30 cellular contexts compared by ENCODE assay signal in the genomic region with DNA sequence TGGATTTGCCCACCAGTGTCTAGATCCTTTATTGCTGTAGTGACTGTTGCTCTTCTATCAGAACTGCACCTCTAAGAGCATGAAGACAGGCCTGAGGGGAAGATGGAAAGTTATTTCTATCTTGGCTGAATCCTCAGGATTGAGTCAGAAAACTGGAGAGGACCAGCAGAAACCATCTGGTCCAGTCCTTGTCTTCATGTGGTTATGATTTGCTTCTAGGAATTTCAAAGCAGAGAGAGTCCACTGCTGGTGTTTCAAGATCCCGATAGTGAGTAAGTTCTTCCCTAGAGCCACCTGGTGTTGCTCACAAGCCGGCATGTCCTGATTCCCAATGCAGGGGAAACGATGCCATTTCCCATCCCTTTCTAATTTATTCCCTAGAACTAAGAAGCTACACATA.
DNase-seq lines count a peak whose midpoint lies in the region; ATAC-seq and TF ChIP-seq lines count a peak whose summit lies in the region.
"Had no signal": no experiment of that assay in that cellular context is flagged by ENCODE, and none has a peak within 500 bp of the region (broad histone marks: within the 10 kb centered on the region; RNA-seq: fewer than 3 reads in every experiment).

No MANE protein-coding gene starts in this region.

- H3K36me3 ChIP-seq in Peyer's patch: no peaks in the 10 kb centered on the region
- H3K36me3 ChIP-seq: ascending aorta, left ventricle myocardium inferior, ovary, spleen, suprapubic skin, vagina had no signal

- CTCF ChIA-PET in AG04449 (lab: Yijun Ruan, JAX): no interaction called here

- no peak overlapping the region for H3K4me3 Mint-ChIP-seq in immature natural killer cell
- H3K4me3 Mint-ChIP-seq: activated B cell treated with CpG ODN at 0.5 μM for 24 hours; activated T-helper 17 cell treated with anti-CD3 and anti-CD28 coated beads, Interleukin-2, amount 50 U/mL, for 72 hours; central memory CD8-positive, alpha-beta T cell; natural killer cell treated with Interleukin-12 subunit alpha and Interleukin-12 subunit beta and Interleukin-15 and Interleukin-18, amount 100 ng/mL, for 72 hours; stimulated activated naive B cell treated with anti-CD40 and anti-IgM and Interleukin-4, amounts not matched to agents 10 μg/mL and 1 μg/mL and 100 μg/mL, for 72 hours had no signal

- H3K27me3 Mint-ChIP-seq in immature natural killer cell (ENCODE audit: low read depth in 3 of 3): peaks cover 0 to 2% (median 1%) of the 10 kb centered on the region in 3 donors
- H3K27me3 Mint-ChIP-seq: activated B cell treated with CpG ODN at 0.5 μM for 24 hours; central memory CD8-positive, alpha-beta T cell; natural killer cell treated with Interleukin-12 subunit alpha and Interleukin-12 subunit beta and Interleukin-15 and Interleukin-18, amount 100 ng/mL, for 72 hours had no signal

- H3K27ac ChIP-seq in Peyer's patch: no peak overlapping the region
- H3K27ac ChIP-seq: A549, ascending aorta, hepatocyte, left ventricle myocardium inferior, ovary, spleen, suprapubic skin, vagina had no signal

- POLR2A ChIA-PET in AG04449 (lab: Yijun Ruan, JAX): no interaction called here

- H3K4me1 Mint-ChIP-seq in immature natural killer cell: no peaks in the 10 kb centered on the region
- H3K4me1 Mint-ChIP-seq: activated B cell treated with CpG ODN at 0.5 μM for 24 hours; activated T-helper 17 cell treated with anti-CD3 and anti-CD28 coated beads, Interleukin-2, amount 50 U/mL, for 72 hours; central memory CD8-positive, alpha-beta T cell; stimulated activated naive B cell treated with anti-CD40 and anti-IgM and Interleukin-4, amounts not matched to agents 10 μg/mL and 1 μg/mL and 100 μg/mL, for 72 hours had no signal

- TF ChIP-seq POLR2A in Peyer's patch (IDR thresholded peaks at IDR 0.05): no peak

- ATAC-seq in GM18873 (IDR thresholded peaks at IDR 0.05; ENCODE audit: low FRiP score, unreplicated experiment): no peak
- ATAC-seq: A549; activated naive CD4-positive, alpha-beta T cell treated with anti-CD3 and anti-CD28 coated beads, Interleukin-2, amount 50 U/mL, for 72 hours; activated T-helper 17 cell treated with anti-CD3 and anti-CD28 coated beads, Interleukin-2, amount 50 U/mL, for 72 hours; natural killer cell treated with Interleukin-12 subunit alpha and Interleukin-12 subunit beta and Interleukin-15 and Interleukin-18, amount 100 ng/mL, for 72 hours; Right ventricle myocardium inferior; stimulated activated naive B cell treated with anti-CD40 and anti-IgM and Interleukin-4, amounts not matched to agents 10 μg/mL and 1 μg/mL and 100 μg/mL, for 72 hours had no signal

- DNase-seq in AG04449 (ENCODE audit: low read depth, low spot score) (peak; percentile 86), EH (ENCODE audit: low read depth) (peak; percentile 87), LHCN-M2 (ENCODE audit: low read depth) (peak; percentile 31), fibroblast of villous mesenchyme (ENCODE audit: low read depth) (peak; percentile 54), immature natural killer cell (no peak), Peyer's patch (no peak), DMS 273 treated with DMSO at 0.1 percent for 48 hours (lab: John Stamatoyannopoulos, UW) (no peak)
- DNase-seq: activated B cell treated with CpG ODN at 0.5 μM for 24 hours; dermis blood vessel endothelial cell; left ventricle myocardium inferior; midbrain; NCI-H1092 treated with DMSO at 0.1 percent for 48 hours; NCI-H2029; NCI-H748 treated with DMSO at 0.1 percent for 48 hours; ovary; retina; spleen; stimulated activated CD4-positive, alpha-beta T cell treated with anti-CD3 and anti-CD28 coated beads, Interleukin-2, amount 100 ng/mL, for 48 hours; stimulated activated naive B cell treated with anti-CD40 and anti-IgM and Interleukin-4, amounts not matched to agents 10 μg/mL and 1 μg/mL and 100 μg/mL, for 72 hours had no signal

- H3K4me1 ChIP-seq in Peyer's patch: no peaks in the 10 kb centered on the region
- H3K4me1 ChIP-seq: ascending aorta, spleen had no signal

- no peaks in the 10 kb centered on the region for H3K27me3 ChIP-seq in Peyer's patch
- H3K27me3 ChIP-seq: ascending aorta, hepatocyte, ovary, spleen, suprapubic skin, vagina had no signal

- peaks cover 2 to 19% (median 5%) of the 10 kb centered on the region in 6 donors for H3K9me3 Mint-ChIP-seq in immature natural killer cell

- no peaks in the 10 kb centered on the region for H3K9me3 ChIP-seq in Peyer's patch
- H3K9me3 ChIP-seq: A549, ascending aorta, left ventricle myocardium inferior, ovary, spleen, suprapubic skin, vagina had no signal

- H3K36me3 Mint-ChIP-seq in immature natural killer cell: no peaks in the 10 kb centered on the region
- H3K36me3 Mint-ChIP-seq: activated naive CD4-positive, alpha-beta T cell treated with anti-CD3 and anti-CD28 coated beads, Interleukin-2, amount 50 U/mL, for 72 hours; natural killer cell treated with Interleukin-12 subunit alpha and Interleukin-12 subunit beta and Interleukin-15 and Interleukin-18, amount 100 ng/mL, for 72 hours; stimulated activated naive B cell treated with anti-CD40 and anti-IgM and Interleukin-4, amounts not matched to agents 10 μg/mL and 1 μg/mL and 100 μg/mL, for 72 hours had no signal

- TF ChIP-seq CTCF in AG04449 (IDR thresholded peaks at IDR 0.05; ENCODE audit: insufficient read depth, low read length, missing control alignments): peak; percentile 16
- no peak for TF ChIP-seq CTCF in fibroblast of villous mesenchyme (IDR thresholded peaks at IDR 0.05; ENCODE audit: insufficient read depth, low read depth, low read length)
- no peak for TF ChIP-seq CTCF in Peyer's patch (IDR thresholded peaks at IDR 0.05)

- no peak overlapping the region for H3K27ac Mint-ChIP-seq in immature natural killer cell
- H3K27ac Mint-ChIP-seq: activated B cell treated with CpG ODN at 0.5 μM for 24 hours; activated naive CD4-positive, alpha-beta T cell treated with anti-CD3 and anti-CD28 coated beads, Interleukin-2, amount 50 U/mL, for 72 hours; activated T-helper 17 cell treated with anti-CD3 and anti-CD28 coated beads, Interleukin-2, amount 50 U/mL, for 72 hours; natural killer cell treated with Interleukin-12 subunit alpha and Interleukin-12 subunit beta and Interleukin-15 and Interleukin-18, amount 100 ng/mL, for 72 hours; stimulated activated naive B cell treated with anti-CD40 and anti-IgM and Interleukin-4, amounts not matched to agents 10 μg/mL and 1 μg/mL and 100 μg/mL, for 72 hours had no signal

- H3K4me3 ChIP-seq in AG04449 (ENCODE audit: low read depth, low read length) (no peak overlapping the region), fibroblast of villous mesenchyme (ENCODE audit: low read depth, low read length) (no peak overlapping the region), Peyer's patch (no peak overlapping the region)
- H3K4me3 ChIP-seq: A549, ascending aorta, hepatocyte, left ventricle myocardium inferior, ovary, spleen, suprapubic skin, vagina had no signal

Comparison
In these comparisons a context has a peak if more than half of its experiments do, and no peak if none do; other contexts are left out.
1. DNase-seq: peak in AG04449 (single experiment), EH (single experiment), LHCN-M2 (single experiment) and fibroblast of villous mesenchyme (single experiment); none in immature natural killer cell (0 of 3), Peyer's patch (0 of 3) and DMS 273 treated with DMSO at 0.1 percent for 48 hours (single experiment).